ENCODE assay signal across 8 cellular contexts in genomic region chr21:42063578-42064521, GRCh38. TPM values are rescaled to one million over a fixed set of nuclear protein-coding genes. Genes with fewer than 3 reads are reported as not detected.
DNase-seq lines count a peak whose midpoint lies in the region; ATAC-seq and TF ChIP-seq lines count a peak whose summit lies in the region.

No MANE protein-coding gene starts in this region.

- H3K9me2 ChIP-seq in SU-DHL-6 (replicated peaks; ENCODE audit: insufficient read depth, low read length) = no peaks in the 10 kb centered on the region

- H4K20me1 ChIP-seq in SU-DHL-6 (ENCODE audit: low read depth, low read length) = no peaks in the 10 kb centered on the region

- no peaks in the 10 kb centered on the region for H3K79me2 ChIP-seq in SU-DHL-6 (ENCODE audit: insufficient read depth, low read length)

- peak overlapping the region; percentile 55 for H3K27ac Mint-ChIP-seq in activated naive CD8-positive, alpha-beta T cell treated with anti-CD3 and anti-CD28 coated beads, Interleukin-2, amount 50 U/mL, for 24 hours

- H3K4me3 Mint-ChIP-seq in activated naive CD8-positive, alpha-beta T cell treated with anti-CD3 and anti-CD28 coated beads, Interleukin-2, amount 50 U/mL, for 24 hours = peak overlapping the region; percentile 66

- ATAC-seq in HG02642 (IDR thresholded peaks at IDR 0.05; ENCODE audit: poor library complexity, unreplicated experiment) (peak; percentile 35), sciatic nerve (peak; percentile 14), GM21423 (IDR thresholded peaks at IDR 0.05; ENCODE audit: unreplicated experiment) (no peak)
- ATAC-seq in activated naive CD8-positive, alpha-beta T cell treated with anti-CD3 and anti-CD28 coated beads, Interleukin-2, amount 50 U/mL, for 24 hours = peak; percentile 58

- no peak overlapping the region for H2AFZ ChIP-seq in SU-DHL-6 (ENCODE audit: low read depth, low read length, severe bottlenecking)

- TF ChIP-seq CTCF in SU-DHL-6 (IDR thresholded peaks at IDR 0.05; ENCODE audit: insufficient read depth, low read length, poor library complexity, severe bottlenecking) (no peak), dorsolateral prefrontal cortex (IDR thresholded peaks at IDR 0.05 in 54 of 56, conservative IDR thresholded peaks at IDR 0.05 in 2 of 56; ENCODE audit: low read depth in 1 of 56, partially characterized antibody in 56 of 56) (no peak)

- peak overlapping the region; percentile 65 for H3K9ac ChIP-seq in SU-DHL-6 (ENCODE audit: low read length)

- H3K36me3 ChIP-seq in SU-DHL-6 (ENCODE audit: low read length) = no peaks in the 10 kb centered on the region

- no peaks in the 10 kb centered on the region for H3K27me3 Mint-ChIP-seq in activated naive CD8-positive, alpha-beta T cell treated with anti-CD3 and anti-CD28 coated beads, Interleukin-2, amount 50 U/mL, for 24 hours

- H3K9me3 ChIP-seq in SU-DHL-6 (ENCODE audit: insufficient read depth, low read length) = no peaks in the 10 kb centered on the region

- no peaks in the 10 kb centered on the region for H3K9me3 Mint-ChIP-seq in activated naive CD8-positive, alpha-beta T cell treated with anti-CD3 and anti-CD28 coated beads, Interleukin-2, amount 50 U/mL, for 24 hours

- peak overlapping the region; percentile 98 for H3K27ac ChIP-seq in SU-DHL-6 (ENCODE audit: low read depth, low read length)
- H3K27ac ChIP-seq in dorsolateral prefrontal cortex = peak overlapping the region in 1 of 59 donors; percentile 25

- H3K4me3 ChIP-seq in SU-DHL-6 (ENCODE audit: insufficient read depth, low read length, poor library complexity, severe bottlenecking) = peak overlapping the region; percentile 50
- peak overlapping the region in 7 of 59 donors; percentile 7 to 28 (median 15) for H3K4me3 ChIP-seq in dorsolateral prefrontal cortex

- H3F3A ChIP-seq in SU-DHL-6 (ENCODE audit: insufficient read depth) = peaks cover 57% of the 10 kb centered on the region

- peak overlapping the region; percentile 91 for H3K4me2 ChIP-seq in SU-DHL-6 (ENCODE audit: low read depth, low read length, poor library complexity, severe bottlenecking)

- intact Hi-C loops in sciatic nerve (cut with DNase I) (no loop called here), dorsolateral prefrontal cortex (cut with DNase I) (no loop called here)

- H3K27me3 ChIP-seq in SU-DHL-6 (ENCODE audit: low read length) (no peaks in the 10 kb centered on the region), dorsolateral prefrontal cortex (no peaks in the 10 kb centered on the region)

- DNase-seq in Daoy (ENCODE audit: low read depth) (peak; percentile 56), sciatic nerve (ENCODE audit: low spot score) (no peak), dorsolateral prefrontal cortex (no peak), OCI-M2 (lab: John Stamatoyannopoulos, UW; ENCODE audit: unreplicated experiment) (no peak)
- DNase-seq in activated naive CD8-positive, alpha-beta T cell treated with anti-CD3 and anti-CD28 coated beads, Interleukin-2, amount 50 U/mL, for 24 hours = peak; percentile 46

- no peaks in the 10 kb centered on the region for H3K36me3 Mint-ChIP-seq in activated naive CD8-positive, alpha-beta T cell treated with anti-CD3 and anti-CD28 coated beads, Interleukin-2, amount 50 U/mL, for 24 hours (ENCODE audit: low read depth)

- peaks cover 51% of the 10 kb centered on the region for H3K4me1 Mint-ChIP-seq in activated naive CD8-positive, alpha-beta T cell treated with anti-CD3 and anti-CD28 coated beads, Interleukin-2, amount 50 U/mL, for 24 hours

RNA-seq across cellular contexts. Expression of gene UMODL1, which starts 7.3 kb away (rescaled TPM):
- 0.24 and 0.80 TPM in 2 replicates for total RNA-seq in Daoy (2014; rRNA removed; shearing (Covaris generic))
- not detected for total RNA-seq in sciatic nerve
- 1 to 10 TPM in 29 of 120 experiments, under 1 TPM in 86, not detected in 5; 0.11 to 2.3 (median 0.59) TPM for total RNA-seq in dorsolateral prefrontal cortex

RNA-seq across cellular contexts. Expression of gene ZBTB21, which starts 53.7 kb away (rescaled TPM):
- total RNA-seq in Daoy (2014; rRNA removed; shearing (Covaris generic)) = 16.9 and 17.7 TPM in 2 replicates
- total RNA-seq in sciatic nerve (27.3 TPM), dorsolateral prefrontal cortex (10 to 100 TPM; 17.2 to 47.7 (median 24.6) TPM)

Comparison
In these comparisons a context has a peak if more than half of its experiments do, and no peak if none do; other contexts are left out.
1. DNase-seq: peak in Daoy (single experiment) and activated naive CD8-positive, alpha-beta T cell treated with anti-CD3 and anti-CD28 coated beads, Interleukin-2, amount 50 U/mL, for 24 hours (single experiment); none in sciatic nerve (single experiment), dorsolateral prefrontal cortex (0 of 10) and OCI-M2 (single experiment).